Comparison of ENCODE assay signal across 17 cellular contexts in genomic region chr10:98285416-98285815, GRCh38. TPM values are rescaled to one million over a fixed set of nuclear protein-coding genes. Genes with fewer than 3 reads are reported as not detected.
"Had no signal": no experiment of that assay in that cellular context is flagged by ENCODE, and none has a peak within 500 bp of the region (broad histone marks: within the 10 kb centered on the region; RNA-seq: fewer than 3 reads in every experiment).

No MANE protein-coding gene starts in this region.

- H3K4me3 ChIP-seq: esophagus muscularis mucosa, gastrocnemius medialis, left ventricle myocardium inferior, transverse colon had no signal

- DNase-seq: activated B cell treated with CpG ODN at 0.5 μM for 24 hours; activated effector memory CD4-positive, alpha-beta T cell treated with Interleukin-2 at 50 U/mL for 16 hours; activated naive CD4-positive, alpha-beta T cell treated with Interleukin-2 at 50 U/mL for 16 hours; activated T-cell treated with anti-CD3 and anti-CD28 coated beads for 4 hours; anterior cingulate cortex; endodermal cell; gastrocnemius medialis; glutamatergic neuron; left ventricle myocardium inferior; naive thymus-derived CD8-positive, alpha-beta T cell; occipital lobe; right cardiac atrium; stimulated activated CD4-positive, alpha-beta T cell treated with anti-CD3 and anti-CD28 coated beads, Interleukin-2, amount 100 ng/mL, for 48 hours; stimulated activated naive CD4-positive, alpha-beta T cell treated with Interleukin-2 at 50 U/mL for 16 hours; T-helper 1 cell; transverse colon had no signal

RNA-seq across cellular contexts. Expression of gene LOXL4, which starts 17.4 kb away (rescaled TPM):
- total RNA-seq: activated B cell treated with CpG ODN at 0.5 μM for 24 hours; naive thymus-derived CD8-positive, alpha-beta T cell had no signal
